In the genomic region with DNA sequence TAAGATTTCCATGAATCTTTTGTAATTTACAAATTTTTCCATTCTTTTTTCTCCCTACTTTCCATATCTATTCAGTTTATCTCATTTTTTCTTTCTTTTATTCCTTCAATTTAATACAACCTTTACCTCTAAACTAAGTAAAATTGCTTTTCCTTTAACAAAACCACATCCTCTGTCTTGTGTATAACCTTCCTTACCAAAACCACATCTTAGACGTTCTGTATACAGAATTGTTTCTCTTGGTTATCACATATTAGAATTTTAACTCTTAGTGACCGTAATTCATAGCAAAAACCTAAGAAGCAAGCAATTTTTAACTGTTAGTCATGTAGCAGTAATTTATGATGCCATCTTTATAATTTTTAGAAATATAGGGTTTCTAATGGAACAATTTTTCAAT, we compare ENCODE assay signal across 14 cellular contexts. TPM values are rescaled to one million over a fixed set of nuclear protein-coding genes. Genes with fewer than 3 reads are reported as not detected.
DNase-seq lines count a peak whose midpoint lies in the region; ATAC-seq and TF ChIP-seq lines count a peak whose summit lies in the region.
"Had no signal": no experiment of that assay in that cellular context is flagged by ENCODE, and none has a peak within 500 bp of the region (broad histone marks: within the 10 kb centered on the region; RNA-seq: fewer than 3 reads in every experiment).

No MANE protein-coding gene starts in this region.

- peaks cover 51 to 74% (median 61%) of the 10 kb centered on the region in 3 donors for H3K4me1 Mint-ChIP-seq in CD8-positive, alpha-beta memory T cell
- H3K4me1 Mint-ChIP-seq in activated CD8-positive, alpha-beta T cell treated with anti-CD3 and anti-CD28 coated beads, Interleukin-2, amount 10 ng/mL, durations not matched to agents 7 days and 5 days (ENCODE audit: low read depth) = peaks cover 53% of the 10 kb centered on the region
- H3K4me1 Mint-ChIP-seq in immature natural killer cell = peaks cover 39 to 83% of the 10 kb centered on the region in 2 donors

- H3K27me3 Mint-ChIP-seq in CD8-positive, alpha-beta memory T cell = peaks cover 0 to 1% of the 10 kb centered on the region in 2 donors
- no peaks in the 10 kb centered on the region for H3K27me3 Mint-ChIP-seq in activated CD8-positive, alpha-beta T cell treated with anti-CD3 and anti-CD28 coated beads, Interleukin-2, amount 10 ng/mL, durations not matched to agents 7 days and 5 days (ENCODE audit: low read depth)
- H3K27me3 Mint-ChIP-seq in immature natural killer cell (ENCODE audit: low read depth in 3 of 3) = peaks cover 0 to 2% (median 2%) of the 10 kb centered on the region in 3 donors

- no peaks in the 10 kb centered on the region for H3K27me3 ChIP-seq in CD8-positive, alpha-beta memory T cell (ENCODE audit: insufficient read depth, low read length, poor library complexity, severe bottlenecking)
- H3K27me3 ChIP-seq in upper lobe of right lung = no peaks in the 10 kb centered on the region
- H3K27me3 ChIP-seq: transverse colon had no signal

- CTCF ChIA-PET in CD8-positive, alpha-beta memory T cell (lab: Charles Lee) = interaction anchor here (0.6 to 1.8 kb wide), 2 partner anchors 15 to 81 kb away, joined by 3 to 4 read pairs; partner anchors contain the start of gene PPP5C
- CTCF ChIA-PET in activated CD8-positive, alpha-beta T cell treated with anti-CD3 and anti-CD28 coated beads, Interleukin-2, amount 10 ng/mL, durations not matched to agents 7 days and 5 days (lab: Charles Lee) = interaction anchor here (1.3 kb wide), 1 partner anchor 15 kb away, joined by 4 read pairs; the partner anchor contains the start of gene PPP5C

- H3K9me3 ChIP-seq in CD8-positive, alpha-beta memory T cell (ENCODE audit: low read length) = no peaks in the 10 kb centered on the region
- no peaks in the 10 kb centered on the region for H3K9me3 ChIP-seq in upper lobe of right lung
- H3K9me3 ChIP-seq: transverse colon had no signal

- H3K36me3 ChIP-seq in CD8-positive, alpha-beta memory T cell (ENCODE audit: insufficient read depth, low read length) = peaks cover 6% of the 10 kb centered on the region
- peaks cover 33% of the 10 kb centered on the region for H3K36me3 ChIP-seq in upper lobe of right lung

- no peak for TF ChIP-seq CTCF in upper lobe of right lung (IDR thresholded peaks at IDR 0.05)

- H3K27ac Mint-ChIP-seq in CD8-positive, alpha-beta memory T cell = peak overlapping the region in 4 of 8 donors; percentile 0 to 44 (median 10)
- H3K27ac Mint-ChIP-seq in activated CD8-positive, alpha-beta T cell treated with anti-CD3 and anti-CD28 coated beads, Interleukin-2, amount 10 ng/mL, durations not matched to agents 7 days and 5 days = peak overlapping the region; percentile 83
- H3K27ac Mint-ChIP-seq in immature natural killer cell = peak overlapping the region; percentile 37 to 93 (median 77)

- H3K4me1 ChIP-seq in CD8-positive, alpha-beta memory T cell (ENCODE audit: insufficient read depth, low read length) = peaks cover 12% of the 10 kb centered on the region
- no peaks in the 10 kb centered on the region for H3K4me1 ChIP-seq in upper lobe of right lung
- H3K4me1 ChIP-seq: transverse colon had no signal

- H3K36me3 Mint-ChIP-seq in CD8-positive, alpha-beta memory T cell = peaks cover 6 to 46% (median 13%) of the 10 kb centered on the region in 3 donors
- H3K36me3 Mint-ChIP-seq in activated CD8-positive, alpha-beta T cell treated with anti-CD3 and anti-CD28 coated beads, Interleukin-2, amount 10 ng/mL, durations not matched to agents 7 days and 5 days (ENCODE audit: low read depth) = peaks cover 59% of the 10 kb centered on the region
- H3K36me3 Mint-ChIP-seq in immature natural killer cell = peaks cover 11 to 17% (median 14%) of the 10 kb centered on the region in 3 donors

- H3K27ac ChIP-seq in CD8-positive, alpha-beta memory T cell (ENCODE audit: low read depth, low read length) = no peak overlapping the region
- no peak overlapping the region for H3K27ac ChIP-seq in upper lobe of right lung
- H3K27ac ChIP-seq: transverse colon had no signal

- POLR2A ChIA-PET in CD8-positive, alpha-beta memory T cell (lab: Charles Lee) = no interaction called here
- POLR2A ChIA-PET in activated CD8-positive, alpha-beta T cell treated with anti-CD3 and anti-CD28 coated beads, Interleukin-2, amount 10 ng/mL, durations not matched to agents 7 days and 5 days (lab: Charles Lee) = interaction anchor here (1.2 kb wide), 1 partner anchor 9 kb away, joined by 6 read pairs; no protein-coding TSS in a partner anchor

- peak; percentile 88 for ATAC-seq in activated CD8-positive, alpha-beta T cell treated with anti-CD3 and anti-CD28 coated beads, Interleukin-2, amount 10 ng/mL, durations not matched to agents 7 days and 5 days
- ATAC-seq in GM19328 (IDR thresholded peaks at IDR 0.05; ENCODE audit: unreplicated experiment) = no peak
- ATAC-seq in upper lobe of right lung = no peak
- ATAC-seq in GM18868 (IDR thresholded peaks at IDR 0.05; ENCODE audit: unreplicated experiment) = no peak

- peak overlapping the region; percentile 67 to 84 (median 76) for H3K4me3 Mint-ChIP-seq in CD8-positive, alpha-beta memory T cell
- H3K4me3 Mint-ChIP-seq in activated CD8-positive, alpha-beta T cell treated with anti-CD3 and anti-CD28 coated beads, Interleukin-2, amount 10 ng/mL, durations not matched to agents 7 days and 5 days = peak overlapping the region; percentile 72
- peak overlapping the region; percentile 79 to 96 (median 90) for H3K4me3 Mint-ChIP-seq in immature natural killer cell

- H3K9me3 Mint-ChIP-seq in CD8-positive, alpha-beta memory T cell = no peaks in the 10 kb centered on the region
- no peaks in the 10 kb centered on the region for H3K9me3 Mint-ChIP-seq in activated CD8-positive, alpha-beta T cell treated with anti-CD3 and anti-CD28 coated beads, Interleukin-2, amount 10 ng/mL, durations not matched to agents 7 days and 5 days (ENCODE audit: insufficient read depth)
- no peaks in the 10 kb centered on the region for H3K9me3 Mint-ChIP-seq in immature natural killer cell

- intact Hi-C loops in upper lobe of right lung (cut with DNase I) = no loop called here

- H3K4me3 ChIP-seq in CD8-positive, alpha-beta memory T cell (ENCODE audit: low read length) = no peak overlapping the region
- H3K4me3 ChIP-seq in upper lobe of right lung = no peak overlapping the region
- H3K4me3 ChIP-seq: smooth muscle cell, transverse colon had no signal

- DNase-seq in CD1c-positive myeloid dendritic cell (ENCODE audit: extremely low spot score) (peak; percentile 1), immature natural killer cell (peak; percentile 30 to 59 (median 58)), upper lobe of right lung (no peak)
- peak in 2 of 5 donors; percentile 43 to 71 for DNase-seq in CD8-positive, alpha-beta memory T cell
- no peak for DNase-seq in activated CD8-positive, alpha-beta T cell treated with anti-CD3 and anti-CD28 coated beads, Interleukin-2, amount 10 ng/mL, durations not matched to agents 7 days and 5 days
- DNase-seq: cerebellar nuclear complex, DMS79 treated with DMSO at 0.1 percent for 48 hours, foreskin fibroblast, NCI-H2107, NCI-H526 treated with DMSO at 0.1 percent for 48 hours, transverse colon had no signal

RNA-seq across cellular contexts. Expression of gene PPP5C, which starts 15.0 kb away (rescaled TPM):
- 100 to 1,000 TPM; 124 TPM for total RNA-seq in CD8-positive, alpha-beta memory T cell
- 38.7 TPM for polyA plus RNA-seq in CD8-positive, alpha-beta memory T cell
- total RNA-seq in activated CD8-positive, alpha-beta T cell treated with anti-CD3 and anti-CD28 coated beads, Interleukin-2, amount 10 ng/mL, durations not matched to agents 7 days and 5 days = 100 to 1,000 TPM; 118 to 126 TPM
- 10 to 100 TPM; 25.0 to 80.9 (median 63.8) TPM for polyA plus RNA-seq in immature natural killer cell
- 50.0 TPM for total RNA-seq in upper lobe of right lung

RNA-seq across cellular contexts. Expression of gene CCDC8, which starts 51.4 kb away (rescaled TPM):
- not detected for total RNA-seq in CD8-positive, alpha-beta memory T cell
- not detected for polyA plus RNA-seq in CD8-positive, alpha-beta memory T cell
- total RNA-seq in activated CD8-positive, alpha-beta T cell treated with anti-CD3 and anti-CD28 coated beads, Interleukin-2, amount 10 ng/mL, durations not matched to agents 7 days and 5 days = not detected
- not detected for polyA plus RNA-seq in immature natural killer cell
- total RNA-seq in upper lobe of right lung = 8.9 TPM

Comparison
In these comparisons a context has a peak if more than half of its experiments do, and no peak if none do; other contexts are left out.
1. DNase-seq: peak in CD1c-positive myeloid dendritic cell (single experiment) and immature natural killer cell (3 of 3); none in activated CD8-positive, alpha-beta T cell treated with anti-CD3 and anti-CD28 coated beads, Interleukin-2, amount 10 ng/mL, durations not matched to agents 7 days and 5 days (single experiment) and upper lobe of right lung (single experiment).
2. Peak in every context shown above with its lines, with median percentiles within 50 percentile points of each other: H3K4me3 Mint-ChIP-seq.